Comparison of ENCODE assay signal across 1 cellular context in the genomic region with DNA sequence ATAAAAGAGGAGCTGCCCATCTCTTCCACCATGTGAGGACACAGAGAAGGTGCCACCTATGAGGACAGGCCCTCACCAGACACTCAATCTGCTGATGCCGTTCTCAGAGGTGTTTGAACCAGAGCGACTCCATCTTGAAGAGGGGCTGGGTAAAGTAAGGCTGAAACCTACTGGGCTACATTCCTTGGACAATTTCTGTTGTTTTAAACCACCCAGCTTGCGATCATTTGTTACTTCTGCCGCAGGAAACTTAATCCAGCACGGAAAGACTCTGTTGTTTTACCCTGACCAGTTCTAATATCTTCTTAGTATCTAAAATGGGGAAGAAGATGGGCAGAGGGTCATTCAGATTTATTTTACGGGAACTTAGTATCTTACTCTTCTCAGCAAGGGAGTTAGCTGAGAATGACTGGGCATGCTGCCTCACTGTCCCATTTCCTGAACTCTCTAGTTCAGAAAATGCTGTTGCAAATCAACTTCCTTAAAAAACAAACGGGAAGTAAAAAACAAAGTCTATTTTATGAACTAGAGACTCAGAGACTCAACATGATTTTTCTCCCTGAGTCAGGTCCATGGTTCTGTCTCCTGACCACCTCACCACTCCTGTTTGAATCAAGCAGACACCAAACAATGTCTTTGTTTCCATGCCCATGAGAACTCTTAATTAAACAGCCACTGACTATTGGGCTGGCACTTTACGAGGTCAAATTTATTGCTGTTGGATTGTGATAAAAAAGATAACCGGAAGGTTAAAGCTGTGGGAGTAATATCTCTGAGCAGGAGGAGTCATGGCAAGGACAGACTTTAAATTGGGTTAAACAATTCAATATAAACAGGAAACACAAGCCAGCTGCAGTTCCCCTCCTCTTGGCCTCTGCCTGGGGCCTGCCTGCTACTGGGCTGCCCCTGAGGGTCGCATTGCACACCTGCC.
TF ChIP-seq lines count a peak whose summit lies in the region.

No MANE protein-coding gene starts in this region.

TF ChIP-seq in K562, 482 proteins besides CTCF, POLR2A, EP300 and RAD21 (continued from another document and continues in another):
- peak; percentile 89 for TF ChIP-seq CUX1 (CRISPR knock-in tag; IDR thresholded peaks at IDR 0.05)
- TF ChIP-seq ZNF445 (CRISPR knock-in tag; IDR thresholded peaks at IDR 0.05; ENCODE audit: low read depth), result peak; percentile 93
- TF ChIP-seq FIP1L1 (IDR thresholded peaks at IDR 0.05; ENCODE audit: low read depth, low read length, poor library complexity, severe bottlenecking), result no peak
- TF ChIP-seq HCFC1 (IDR thresholded peaks at IDR 0.05; ENCODE audit: low read depth, low read length), result no peak
- no peak for TF ChIP-seq ZC3H4 (CRISPR knock-in tag; IDR thresholded peaks at IDR 0.05; ENCODE audit: borderline replicate concordance)
- 0 out of 2 replicates have a peak, but pooled peaks have one; percentile 26 for TF ChIP-seq NFIX (CRISPR knock-in tag; IDR thresholded peaks at IDR 0.05; ENCODE audit: low read depth)
- TF ChIP-seq GTF2F1 (IDR thresholded peaks at IDR 0.05; ENCODE audit: low read depth, low read length), result no peak
- peak; percentile 94 for TF ChIP-seq DDX20 (tag; IDR thresholded peaks at IDR 0.05; ENCODE audit: low read depth)
- TF ChIP-seq PREB (CRISPR knock-in tag; IDR thresholded peaks at IDR 0.05), result no peak
- TF ChIP-seq CBX2 (IDR thresholded peaks at IDR 0.05; ENCODE audit: insufficient read depth, low read length, poor library complexity, severe bottlenecking), result no peak
- TF ChIP-seq CTBP1 (IDR thresholded peaks at IDR 0.05; ENCODE audit: borderline replicate concordance), result no peak
- TF ChIP-seq BRCA1 (IDR thresholded peaks at IDR 0.05), result no peak
- no peak for TF ChIP-seq BRCA1 (CRISPR knock-in tag; IDR thresholded peaks at IDR 0.05)
- no peak for TF ChIP-seq ARID2 (IDR thresholded peaks at IDR 0.05)
- no peak for TF ChIP-seq HEY1 (CRISPR knock-in tag; IDR thresholded peaks at IDR 0.05; ENCODE audit: borderline replicate concordance)
- TF ChIP-seq ZBTB17 (CRISPR knock-in tag; IDR thresholded peaks at IDR 0.05), result peak; percentile 93
- TF ChIP-seq, protein P1, sequence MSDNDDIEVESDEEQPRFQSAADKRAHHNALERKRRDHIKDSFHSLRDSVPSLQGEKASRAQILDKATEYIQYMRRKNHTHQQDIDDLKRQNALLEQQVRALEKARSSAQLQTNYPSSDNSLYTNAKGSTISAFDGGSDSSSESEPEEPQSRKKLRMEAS (CRISPR knock-in tag; IDR thresholded peaks at IDR 0.05), result no peak
- no peak for TF ChIP-seq RUNX1 (IDR thresholded peaks at IDR 0.05; ENCODE audit: low read depth)
- TF ChIP-seq GTF2E2 (tag; IDR thresholded peaks at IDR 0.05), result no peak
- TF ChIP-seq ZNF324 (CRISPR knock-in tag; IDR thresholded peaks at IDR 0.05), result peak; percentile 77
- TF ChIP-seq HMG20A (CRISPR knock-in tag; conservative IDR thresholded peaks at IDR 0.05), result peak; percentile 87; the same call in 1 of the 2 replicates
- peak; percentile 92 for TF ChIP-seq ZNF239 (CRISPR knock-in tag; IDR thresholded peaks at IDR 0.05)
- TF ChIP-seq NCOA2 (IDR thresholded peaks at IDR 0.05; ENCODE audit: partially characterized antibody in 2 of 2), result no peak
- no peak for TF ChIP-seq CBX8 (IDR thresholded peaks at IDR 0.05; ENCODE audit: borderline replicate concordance, extremely low read depth, low read depth, low read length, poor library complexity, severe bottlenecking)
- TF ChIP-seq, protein P2, sequence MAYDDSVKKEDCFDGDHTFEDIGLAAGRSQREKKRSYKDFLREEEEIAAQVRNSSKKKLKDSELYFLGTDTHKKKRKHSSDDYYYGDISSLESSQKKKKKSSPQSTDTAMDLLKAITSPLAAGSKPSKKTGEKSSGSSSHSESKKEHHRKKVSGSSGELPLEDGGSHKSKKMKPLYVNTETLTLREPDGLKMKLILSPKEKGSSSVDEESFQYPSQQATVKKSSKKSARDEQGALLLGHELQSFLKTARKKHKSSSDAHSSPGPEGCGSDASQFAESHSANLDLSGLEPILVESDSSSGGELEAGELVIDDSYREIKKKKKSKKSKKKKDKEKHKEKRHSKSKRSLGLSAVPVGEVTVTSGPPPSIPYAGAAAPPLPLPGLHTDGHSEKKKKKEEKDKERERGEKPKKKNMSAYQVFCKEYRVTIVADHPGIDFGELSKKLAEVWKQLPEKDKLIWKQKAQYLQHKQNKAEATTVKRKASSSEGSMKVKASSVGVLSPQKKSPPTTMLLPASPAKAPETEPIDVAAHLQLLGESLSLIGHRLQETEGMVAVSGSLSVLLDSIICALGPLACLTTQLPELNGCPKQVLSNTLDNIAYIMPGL (CRISPR knock-in tag; IDR thresholded peaks at IDR 0.05), result no peak
- TF ChIP-seq ZNF282 (CRISPR knock-in tag; IDR thresholded peaks at IDR 0.05), result no peak
- TF ChIP-seq, protein P3, sequence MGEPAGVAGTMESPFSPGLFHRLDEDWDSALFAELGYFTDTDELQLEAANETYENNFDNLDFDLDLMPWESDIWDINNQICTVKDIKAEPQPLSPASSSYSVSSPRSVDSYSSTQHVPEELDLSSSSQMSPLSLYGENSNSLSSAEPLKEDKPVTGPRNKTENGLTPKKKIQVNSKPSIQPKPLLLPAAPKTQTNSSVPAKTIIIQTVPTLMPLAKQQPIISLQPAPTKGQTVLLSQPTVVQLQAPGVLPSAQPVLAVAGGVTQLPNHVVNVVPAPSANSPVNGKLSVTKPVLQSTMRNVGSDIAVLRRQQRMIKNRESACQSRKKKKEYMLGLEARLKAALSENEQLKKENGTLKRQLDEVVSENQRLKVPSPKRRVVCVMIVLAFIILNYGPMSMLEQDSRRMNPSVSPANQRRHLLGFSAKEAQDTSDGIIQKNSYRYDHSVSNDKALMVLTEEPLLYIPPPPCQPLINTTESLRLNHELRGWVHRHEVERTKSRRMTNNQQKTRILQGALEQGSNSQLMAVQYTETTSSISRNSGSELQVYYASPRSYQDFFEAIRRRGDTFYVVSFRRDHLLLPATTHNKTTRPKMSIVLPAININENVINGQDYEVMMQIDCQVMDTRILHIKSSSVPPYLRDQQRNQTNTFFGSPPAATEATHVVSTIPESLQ (CRISPR knock-in tag; IDR thresholded peaks at IDR 0.05), result no peak
- peak; percentile 91 for TF ChIP-seq BACH1 (tag; IDR thresholded peaks at IDR 0.05)
- TF ChIP-seq, protein P4, sequence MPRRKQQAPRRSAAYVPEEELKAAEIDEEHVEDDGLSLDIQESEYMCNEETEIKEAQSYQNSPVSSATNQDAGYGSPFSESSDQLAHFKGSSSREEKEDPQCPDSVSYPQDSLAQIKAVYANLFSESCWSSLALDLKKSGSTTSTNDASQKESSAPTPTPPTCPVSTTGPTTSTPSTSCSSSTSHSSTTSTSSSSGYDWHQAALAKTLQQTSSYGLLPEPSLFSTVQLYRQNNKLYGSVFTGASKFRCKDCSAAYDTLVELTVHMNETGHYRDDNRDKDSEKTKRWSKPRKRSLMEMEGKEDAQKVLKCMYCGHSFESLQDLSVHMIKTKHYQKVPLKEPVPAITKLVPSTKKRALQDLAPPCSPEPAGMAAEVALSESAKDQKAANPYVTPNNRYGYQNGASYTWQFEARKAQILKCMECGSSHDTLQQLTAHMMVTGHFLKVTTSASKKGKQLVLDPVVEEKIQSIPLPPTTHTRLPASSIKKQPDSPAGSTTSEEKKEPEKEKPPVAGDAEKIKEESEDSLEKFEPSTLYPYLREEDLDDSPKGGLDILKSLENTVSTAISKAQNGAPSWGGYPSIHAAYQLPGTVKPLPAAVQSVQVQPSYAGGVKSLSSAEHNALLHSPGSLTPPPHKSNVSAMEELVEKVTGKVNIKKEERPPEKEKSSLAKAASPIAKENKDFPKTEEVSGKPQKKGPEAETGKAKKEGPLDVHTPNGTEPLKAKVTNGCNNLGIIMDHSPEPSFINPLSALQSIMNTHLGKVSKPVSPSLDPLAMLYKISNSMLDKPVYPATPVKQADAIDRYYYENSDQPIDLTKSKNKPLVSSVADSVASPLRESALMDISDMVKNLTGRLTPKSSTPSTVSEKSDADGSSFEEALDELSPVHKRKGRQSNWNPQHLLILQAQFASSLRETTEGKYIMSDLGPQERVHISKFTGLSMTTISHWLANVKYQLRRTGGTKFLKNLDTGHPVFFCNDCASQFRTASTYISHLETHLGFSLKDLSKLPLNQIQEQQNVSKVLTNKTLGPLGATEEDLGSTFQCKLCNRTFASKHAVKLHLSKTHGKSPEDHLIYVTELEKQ (CRISPR knock-in tag; IDR thresholded peaks at IDR 0.05), result peak; percentile 86
- TF ChIP-seq ZNF583 (CRISPR knock-in tag; IDR thresholded peaks at IDR 0.05), result peak; percentile 97
- no peak for TF ChIP-seq CBX1 (IDR thresholded peaks at IDR 0.05; ENCODE audit: low read depth)
- TF ChIP-seq, protein P5, sequence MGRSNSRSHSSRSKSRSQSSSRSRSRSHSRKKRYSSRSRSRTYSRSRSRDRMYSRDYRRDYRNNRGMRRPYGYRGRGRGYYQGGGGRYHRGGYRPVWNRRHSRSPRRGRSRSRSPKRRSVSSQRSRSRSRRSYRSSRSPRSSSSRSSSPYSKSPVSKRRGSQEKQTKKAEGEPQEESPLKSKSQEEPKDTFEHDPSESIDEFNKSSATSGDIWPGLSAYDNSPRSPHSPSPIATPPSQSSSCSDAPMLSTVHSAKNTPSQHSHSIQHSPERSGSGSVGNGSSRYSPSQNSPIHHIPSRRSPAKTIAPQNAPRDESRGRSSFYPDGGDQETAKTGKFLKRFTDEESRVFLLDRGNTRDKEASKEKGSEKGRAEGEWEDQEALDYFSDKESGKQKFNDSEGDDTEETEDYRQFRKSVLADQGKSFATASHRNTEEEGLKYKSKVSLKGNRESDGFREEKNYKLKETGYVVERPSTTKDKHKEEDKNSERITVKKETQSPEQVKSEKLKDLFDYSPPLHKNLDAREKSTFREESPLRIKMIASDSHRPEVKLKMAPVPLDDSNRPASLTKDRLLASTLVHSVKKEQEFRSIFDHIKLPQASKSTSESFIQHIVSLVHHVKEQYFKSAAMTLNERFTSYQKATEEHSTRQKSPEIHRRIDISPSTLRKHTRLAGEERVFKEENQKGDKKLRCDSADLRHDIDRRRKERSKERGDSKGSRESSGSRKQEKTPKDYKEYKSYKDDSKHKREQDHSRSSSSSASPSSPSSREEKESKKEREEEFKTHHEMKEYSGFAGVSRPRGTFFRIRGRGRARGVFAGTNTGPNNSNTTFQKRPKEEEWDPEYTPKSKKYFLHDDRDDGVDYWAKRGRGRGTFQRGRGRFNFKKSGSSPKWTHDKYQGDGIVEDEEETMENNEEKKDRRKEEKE (IDR thresholded peaks at IDR 0.05; ENCODE audit: borderline replicate concordance in 1 of 2, control insufficient read depth in 1 of 2, low read depth in 2 of 2, low read length in 1 of 2), result no peak
- TF ChIP-seq ZNF23 (CRISPR knock-in tag; IDR thresholded peaks at IDR 0.05), result peak; percentile 78
- TF ChIP-seq, protein P6, sequence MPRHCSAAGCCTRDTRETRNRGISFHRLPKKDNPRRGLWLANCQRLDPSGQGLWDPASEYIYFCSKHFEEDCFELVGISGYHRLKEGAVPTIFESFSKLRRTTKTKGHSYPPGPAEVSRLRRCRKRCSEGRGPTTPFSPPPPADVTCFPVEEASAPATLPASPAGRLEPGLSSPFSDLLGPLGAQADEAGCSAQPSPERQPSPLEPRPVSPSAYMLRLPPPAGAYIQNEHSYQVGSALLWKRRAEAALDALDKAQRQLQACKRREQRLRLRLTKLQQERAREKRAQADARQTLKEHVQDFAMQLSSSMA (CRISPR knock-in tag; IDR thresholded peaks at IDR 0.05), result no peak
- TF ChIP-seq ZFX (CRISPR knock-in tag; IDR thresholded peaks at IDR 0.05), result no peak
- no peak for TF ChIP-seq RFX1 (IDR thresholded peaks at IDR 0.05)
- peak; percentile 85 for TF ChIP-seq DIDO1 (tag; IDR thresholded peaks at IDR 0.05; ENCODE audit: low read depth)
- no peak for TF ChIP-seq JUND (IDR thresholded peaks at IDR 0.05; ENCODE audit: borderline replicate concordance, low read depth, low read length)
- TF ChIP-seq JUND (tag; IDR thresholded peaks at IDR 0.05; ENCODE audit: borderline replicate concordance, low read depth, low read length), result 0 out of 3 replicates have a peak, but pooled peaks have one; percentile 31
